In the genomic region with DNA sequence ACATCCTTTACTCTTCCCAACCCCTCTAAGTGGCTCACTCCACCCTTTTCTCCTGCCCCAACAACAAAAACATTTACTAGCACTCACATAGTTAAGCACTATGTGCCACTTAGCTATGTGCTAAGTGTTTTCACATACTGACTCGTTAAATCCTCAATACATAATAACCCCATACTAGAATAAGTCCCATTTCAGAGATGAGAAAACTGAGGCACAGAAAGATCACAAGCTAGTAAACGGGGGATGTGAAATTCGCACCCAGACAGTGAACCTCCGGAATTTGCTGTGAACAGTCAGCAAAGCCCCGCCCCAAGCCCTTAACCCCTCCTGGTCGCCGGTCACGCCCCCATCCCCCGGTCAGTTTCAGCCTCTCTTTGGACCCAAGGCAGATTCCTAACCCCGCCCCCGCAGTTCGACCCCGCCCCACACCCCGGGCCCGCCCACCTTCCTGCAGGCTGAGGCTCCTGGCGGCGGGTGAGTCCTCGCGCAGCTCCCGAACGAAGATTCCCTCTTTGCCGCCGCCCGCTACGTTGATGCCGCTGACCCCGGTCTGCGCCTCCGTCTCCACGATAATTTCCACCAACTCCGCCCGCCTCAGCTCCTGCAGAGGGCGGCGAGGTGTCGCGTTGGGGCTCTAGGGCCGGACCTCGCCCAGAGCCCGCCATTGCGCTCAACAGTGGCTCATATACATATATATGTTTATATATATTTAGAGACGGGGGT, we compare ENCODE assay signal across 8 cellular contexts. TPM values are rescaled to one million over a fixed set of nuclear protein-coding genes. Genes with fewer than 3 reads are reported as not detected.
DNase-seq lines count a peak whose midpoint lies in the region; ATAC-seq, FAIRE-seq and TF ChIP-seq lines count a peak whose summit lies in the region.

No MANE protein-coding gene starts in this region.

- ATAC-seq in HG02763 (IDR thresholded peaks at IDR 0.05; ENCODE audit: unreplicated experiment): peak; percentile 68

- in situ Hi-C loops in T47D (cut with HindIII; ENCODE audit: low pct_unique_long_range_greater_than_20kb, low sequenced_read_pairs): no loop called here

- peak; percentile 94 for FAIRE-seq in GM12892 (lab: Jason Lieb, UNC)

- DNase-seq in GM12892 (ENCODE audit: insufficient read length): peak; percentile 95
- DNase-seq in NCI-H2029 (lab: John Stamatoyannopoulos, UW): peak; percentile 61
- DNase-seq in T47D (ENCODE audit: low read depth in 1 of 2, low spot score in 1 of 2): peak; percentile 82 to 92
- DNase-seq in iris pigment epithelial cell (ENCODE audit: low read depth): peak; percentile 91
- DNase-seq in stimulated activated CD4-positive, alpha-beta T cell treated with anti-CD3 and anti-CD28 coated beads, Interleukin-15, amount 100 ng/mL, for 1 hour (ENCODE audit: low read depth in 1 of 2, low spot score in 1 of 2): peak; percentile 43 to 61
- no peak for DNase-seq in pons (ENCODE audit: low spot score)

- no peak for TF ChIP-seq POLR2A in GM12892 (IDR thresholded peaks at IDR 0.05; ENCODE audit: low read depth, low read length)

- TF ChIP-seq CTCF in VCaP (conservative IDR thresholded peaks at IDR 0.05): no peak

- H3K27ac ChIP-seq in VCaP: peak overlapping the region; percentile 65

RNA-seq across cellular contexts. Expression of a gene that starts 9.8 kb away (rescaled TPM):
- 0.74 TPM for polyA plus RNA-seq in GM12892 (2012; ENCODE audit: missing spikeins)

RNA-seq across cellular contexts. Expression of a gene that starts 13.4 kb away (rescaled TPM):
- polyA plus RNA-seq in GM12892 (2012; ENCODE audit: missing spikeins): not detected

RNA-seq across cellular contexts. Expression of a gene that starts 22.4 kb away (rescaled TPM):
- 3.2 TPM for polyA plus RNA-seq in GM12892 (2012; ENCODE audit: missing spikeins)

RNA-seq across cellular contexts. Expression of a gene that starts 40.7 kb away (rescaled TPM):
- polyA plus RNA-seq in GM12892 (2012; ENCODE audit: missing spikeins): 13.0 TPM

RNA-seq across cellular contexts. Expression of a gene that starts 54.9 kb away (rescaled TPM):
- polyA plus RNA-seq in GM12892 (2012; ENCODE audit: missing spikeins): 42.7 TPM
